ENCODE assay signal across 9 cellular contexts in the genomic region with DNA sequence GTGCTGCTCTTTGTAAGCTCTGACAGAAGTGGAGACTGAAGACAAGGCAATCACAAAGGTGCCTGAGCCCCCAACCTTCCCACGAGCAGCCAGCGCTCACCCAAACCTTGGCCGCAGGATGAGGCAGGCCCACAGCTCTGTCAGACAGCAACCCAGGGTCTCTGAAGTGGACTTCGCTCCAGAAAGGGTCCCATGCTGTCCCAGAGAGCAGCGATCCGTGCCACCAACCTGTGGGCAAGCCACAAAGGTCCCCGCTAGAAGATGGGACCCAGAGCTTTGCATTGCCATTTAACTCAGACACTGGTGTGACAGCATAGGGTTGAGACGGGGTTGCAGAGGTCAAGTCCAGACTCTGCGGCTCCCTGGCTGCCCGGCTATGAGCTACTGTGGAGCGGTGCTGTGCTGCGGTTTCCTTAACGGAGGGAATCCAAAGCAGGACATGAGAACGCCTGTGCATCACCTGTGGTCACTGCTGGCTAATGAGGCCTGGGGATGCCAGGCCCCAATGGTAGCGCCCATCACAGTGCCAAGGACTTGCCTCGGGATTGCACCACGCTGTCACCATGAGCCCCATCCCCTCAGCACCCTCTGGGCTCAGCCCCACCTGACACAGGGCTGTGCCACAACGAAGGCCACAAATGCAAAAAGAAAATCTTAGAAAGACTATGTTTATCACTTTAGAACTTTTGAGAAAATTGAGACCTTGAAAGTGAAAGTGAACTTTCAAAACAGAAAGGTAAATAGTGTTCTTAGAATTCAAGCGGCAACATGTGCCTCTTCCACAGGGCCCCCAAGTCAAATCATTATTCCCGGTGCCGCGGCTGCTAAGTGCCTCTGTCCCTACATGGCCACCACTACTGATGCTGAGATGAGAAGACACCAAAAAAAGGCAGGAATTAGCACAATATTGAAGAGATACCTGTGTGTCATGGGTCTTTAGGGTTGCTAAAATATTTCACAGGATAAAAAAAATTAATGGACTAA.
DNase-seq lines count a peak whose midpoint lies in the region; ATAC-seq and TF ChIP-seq lines count a peak whose summit lies in the region.
"Had no signal": no experiment of that assay in that cellular context is flagged by ENCODE, and none has a peak within 500 bp of the region (broad histone marks: within the 10 kb centered on the region; RNA-seq: fewer than 3 reads in every experiment).

No MANE protein-coding gene starts in this region.

- CTCF ChIA-PET in CD4-positive, alpha-beta T cell (lab: Charles Lee) = interaction anchor here (0.6 to 7.8 kb wide), 8 partner anchors 8 to 100 kb away, joined by 4 to 79 read pairs (median 8); no protein-coding TSS in a partner anchor
- CTCF ChIA-PET in Calu3 (lab: Charles Lee) = no interaction called here

- H3K27me3 Mint-ChIP-seq in CD4-positive, alpha-beta T cell = no peaks in the 10 kb centered on the region
- no peaks in the 10 kb centered on the region for H3K27me3 Mint-ChIP-seq in Calu3 (ENCODE audit: unreplicated experiment)

- WGBS in esophagus muscularis mucosa = 81% methylated on average over 22 of the region's 22 CpGs

- H3K36me3 Mint-ChIP-seq in CD4-positive, alpha-beta T cell (ENCODE audit: low read depth) = peaks cover 5% of the 10 kb centered on the region
- peaks cover 4% of the 10 kb centered on the region for H3K36me3 Mint-ChIP-seq in Calu3 (ENCODE audit: insufficient read depth, unreplicated experiment)

- peaks cover 4% of the 10 kb centered on the region for H3K79me2 ChIP-seq in osteoblast (ENCODE audit: insufficient read depth, low read length)

- DNase-seq in CD4-positive, alpha-beta T cell = no peak
- DNase-seq in RWPE2 (ENCODE audit: low spot score) (peak; percentile 30), esophagus muscularis mucosa (ENCODE audit: extremely low spot score) (no peak), osteoblast (ENCODE audit: insufficient read length, low spot score, missing footprints) (peak; percentile 30), Calu3 (no peak), foreskin keratinocyte (no peak)

- intact Hi-C loops in CD4-positive, alpha-beta T cell (cut with DNase I, micrococcal nuclease) = loop anchor here (1.0 to 5.0 kb wide), 7 partner anchors 8 to 72 kb away; no protein-coding TSS in a partner anchor
- intact Hi-C loops in esophagus muscularis mucosa (cut with DNase I) (no loop called here), Calu3 (cut with micrococcal nuclease; ENCODE audit: unreplicated experiment) (no loop called here)

- no peaks in the 10 kb centered on the region for H3K9me3 ChIP-seq in CD4-positive, alpha-beta T cell (ENCODE audit: control insufficient read depth, low read length)
- no peaks in the 10 kb centered on the region for H3K9me3 ChIP-seq in RWPE2 (ENCODE audit: severe bottlenecking)
- no peaks in the 10 kb centered on the region for H3K9me3 ChIP-seq in esophagus muscularis mucosa
- H3K9me3 ChIP-seq in osteoblast (ENCODE audit: low read depth, low read length) = no peaks in the 10 kb centered on the region

- peak overlapping the region; percentile 93 for H3K27ac Mint-ChIP-seq in CD4-positive, alpha-beta T cell
- no peak overlapping the region for H3K27ac Mint-ChIP-seq in Calu3 (ENCODE audit: unreplicated experiment)

- no peak overlapping the region for H3K4me3 ChIP-seq in RWPE2 (ENCODE audit: severe bottlenecking)
- no peak overlapping the region for H3K4me3 ChIP-seq in esophagus muscularis mucosa
- H3K4me3 ChIP-seq in osteoblast (ENCODE audit: insufficient read depth, low read length) = no peak overlapping the region
- H3K4me3 ChIP-seq: GM12878 had no signal

- no peak for TF ChIP-seq POLR2A in esophagus muscularis mucosa (IDR thresholded peaks at IDR 0.05; ENCODE audit: low read depth)

- no peaks in the 10 kb centered on the region for H3K27me3 ChIP-seq in CD4-positive, alpha-beta T cell (ENCODE audit: control insufficient read depth, insufficient read depth, low read length)
- H3K27me3 ChIP-seq in RWPE2 (ENCODE audit: insufficient read depth, poor library complexity, severe bottlenecking) (no peaks in the 10 kb centered on the region), esophagus muscularis mucosa (no peaks in the 10 kb centered on the region), osteoblast (ENCODE audit: insufficient read depth, low read length) (no peaks in the 10 kb centered on the region), foreskin keratinocyte (no peaks in the 10 kb centered on the region)

- POLR2A ChIA-PET in CD4-positive, alpha-beta T cell (lab: Charles Lee) = interaction anchor here (0.7 to 6.8 kb wide), 12 partner anchors 11 to 104 kb away, joined by 3 to 87 read pairs (median 8); a partner anchor contains a TSS

- no peak for TF ChIP-seq CTCF in CD4-positive, alpha-beta T cell (IDR thresholded peaks at IDR 0.05)
- TF ChIP-seq CTCF in RWPE2 (IDR thresholded peaks at IDR 0.05; ENCODE audit: poor library complexity, severe bottlenecking) (no peak), esophagus muscularis mucosa (IDR thresholded peaks at IDR 0.05) (no peak), osteoblast (IDR thresholded peaks at IDR 0.05; ENCODE audit: extremely low read depth, low read depth, low read length) (no peak), Calu3 (IDR thresholded peaks at IDR 0.05; ENCODE audit: unreplicated experiment) (no peak), foreskin keratinocyte (conservative IDR thresholded peaks at IDR 0.05) (no peak)

- H2AFZ ChIP-seq in osteoblast (ENCODE audit: low read length) = no peak overlapping the region

- H4K20me1 ChIP-seq in osteoblast (ENCODE audit: insufficient read depth, low read length) = no peaks in the 10 kb centered on the region

- H3K4me1 ChIP-seq in RWPE2 (ENCODE audit: insufficient read depth, poor library complexity, severe bottlenecking) (no peaks in the 10 kb centered on the region), esophagus muscularis mucosa (peaks cover 67 to 98% (median 98%) of the 10 kb centered on the region in 4 donors), osteoblast (ENCODE audit: insufficient read depth, low read length) (peaks cover 4% of the 10 kb centered on the region), foreskin keratinocyte (no peaks in the 10 kb centered on the region)

- H3K27ac ChIP-seq in CD4-positive, alpha-beta T cell (ENCODE audit: low read depth, low read length) = peak overlapping the region; percentile 55
- H3K27ac ChIP-seq in RWPE2 (ENCODE audit: poor library complexity, severe bottlenecking) (no peak overlapping the region), esophagus muscularis mucosa (replicated peaks in 1 of 4) (peak overlapping the region; percentile 11 to 92 (median 76)), osteoblast (ENCODE audit: low read depth, low read length) (no peak overlapping the region), foreskin keratinocyte (no peak overlapping the region)

- H3K36me3 ChIP-seq in RWPE2 (ENCODE audit: low read depth) (no peaks in the 10 kb centered on the region), esophagus muscularis mucosa (no peaks in the 10 kb centered on the region), osteoblast (ENCODE audit: insufficient read depth, low read length) (no peaks in the 10 kb centered on the region)

- H3K4me2 ChIP-seq in osteoblast (ENCODE audit: insufficient read depth, low read length) = no peak overlapping the region

- no peak for TF ChIP-seq EP300 in esophagus muscularis mucosa (IDR thresholded peaks at IDR 0.05)

- peaks cover 81% of the 10 kb centered on the region for H3K4me1 Mint-ChIP-seq in CD4-positive, alpha-beta T cell (ENCODE audit: low read depth)
- H3K4me1 Mint-ChIP-seq in Calu3 (ENCODE audit: low read depth, unreplicated experiment) = peaks cover 51% of the 10 kb centered on the region

- peak overlapping the region; percentile 93 for H3K4me3 Mint-ChIP-seq in CD4-positive, alpha-beta T cell
- no peak overlapping the region for H3K4me3 Mint-ChIP-seq in Calu3 (ENCODE audit: low read depth, unreplicated experiment)

- no peaks in the 10 kb centered on the region for H3K9me3 Mint-ChIP-seq in CD4-positive, alpha-beta T cell
- H3K9me3 Mint-ChIP-seq in Calu3 (ENCODE audit: low read depth, unreplicated experiment) = no peaks in the 10 kb centered on the region

- ATAC-seq in CD4-positive, alpha-beta T cell (ENCODE audit: poor library complexity) = no peak
- ATAC-seq in RWPE2 (ENCODE audit: low read depth) = no peak
- ATAC-seq in HG02571 (IDR thresholded peaks at IDR 0.05; ENCODE audit: unreplicated experiment) = no peak
- ATAC-seq in foreskin keratinocyte = no peak
- ATAC-seq in GM18868 (IDR thresholded peaks at IDR 0.05; ENCODE audit: unreplicated experiment) = no peak

- BruUV-seq in Calu3 (replicated peaks; lab: Mats Ljungman, UMichigan) = no TSS peak

Comparison
In these comparisons a context has a peak if more than half of its experiments do, and no peak if none do; other contexts are left out.
1. DNase-seq: peak in RWPE2 (single experiment) and osteoblast (single experiment); none in CD4-positive, alpha-beta T cell (0 of 10), esophagus muscularis mucosa (single experiment), Calu3 (single experiment) and foreskin keratinocyte (0 of 2).
2. H3K27ac ChIP-seq: peak in CD4-positive, alpha-beta T cell (single experiment) and esophagus muscularis mucosa (4 of 4); none in RWPE2 (single experiment), osteoblast (single experiment) and foreskin keratinocyte (single experiment).
3. intact Hi-C loops: an anchor here in CD4-positive, alpha-beta T cell (1.0 to 5.0 kb wide); none called in esophagus muscularis mucosa and Calu3.